ENCODE assay signal across 28 cellular contexts in the genomic region with DNA sequence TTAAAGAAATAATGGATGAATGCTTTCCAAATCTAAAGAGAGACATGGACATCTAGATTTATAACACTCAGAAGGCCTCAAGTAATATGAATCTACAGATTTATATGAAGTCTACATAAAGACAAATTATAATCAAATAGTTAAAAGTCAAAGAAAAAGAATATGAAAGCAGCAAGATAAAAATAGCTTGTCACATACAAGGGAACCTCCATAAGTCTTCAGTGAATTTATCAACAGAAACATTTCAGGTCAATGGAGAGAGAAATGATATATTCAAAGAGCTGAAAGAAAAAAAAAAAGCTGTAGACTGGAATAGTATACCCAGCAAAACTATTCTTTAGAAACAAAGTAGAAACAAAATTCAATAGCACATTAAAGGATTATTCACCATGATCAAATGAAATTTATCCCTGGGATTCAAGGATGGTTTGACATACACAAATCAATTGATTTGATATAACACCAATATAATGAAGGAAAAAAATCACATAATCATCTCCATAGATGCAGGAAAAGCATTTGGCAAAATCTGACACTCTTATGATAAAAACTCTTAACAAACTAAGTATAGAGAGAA.
"Had no signal": no experiment of that assay in that cellular context is flagged by ENCODE, and none has a peak within 500 bp of the region (broad histone marks: within the 10 kb centered on the region; RNA-seq: fewer than 3 reads in every experiment).

No MANE protein-coding gene starts in this region.

- H3K79me2 ChIP-seq: hepatocyte had no signal

- H3K4me1 ChIP-seq: colonic mucosa, esophagus squamous epithelium, foreskin keratinocyte, heart left ventricle, heart right ventricle had no signal

- H3K4me2 ChIP-seq: hepatocyte had no signal

- ATAC-seq: effector memory CD8-positive, alpha-beta T cell; esophagus mucosa; foreskin keratinocyte; gastrocnemius medialis; gastroesophageal sphincter; heart left ventricle; heart right ventricle had no signal

- H3K27ac ChIP-seq: colonic mucosa, coronary artery, dorsolateral prefrontal cortex, epithelial cell of prostate, esophagus muscularis mucosa, esophagus squamous epithelium, foreskin keratinocyte, gastrocnemius medialis, gastroesophageal sphincter, heart left ventricle, heart right ventricle, hepatocyte had no signal

- H3K4me3 ChIP-seq: colonic mucosa, coronary artery, dorsolateral prefrontal cortex, esophagus muscularis mucosa, esophagus squamous epithelium, gastrocnemius medialis, gastroesophageal sphincter, heart left ventricle, heart right ventricle, hepatocyte had no signal

- H2AFZ ChIP-seq: hepatocyte had no signal

- H3K9me3 ChIP-seq: colonic mucosa, gastrocnemius medialis had no signal

- H3K36me3 ChIP-seq: colonic mucosa, esophagus muscularis mucosa, esophagus squamous epithelium, gastrocnemius medialis, gastroesophageal sphincter, heart left ventricle, heart right ventricle had no signal

- H3K27me3 ChIP-seq: colonic mucosa, dorsolateral prefrontal cortex, esophagus muscularis mucosa, esophagus squamous epithelium, foreskin keratinocyte, gastrocnemius medialis, gastroesophageal sphincter, heart left ventricle, heart right ventricle, hepatocyte had no signal

- DNase-seq: colonic mucosa; cortex of kidney; dermis blood vessel endothelial cell; dorsolateral prefrontal cortex; effector CD4-positive, alpha-beta T cell; effector CD8-positive, alpha-beta T cell; effector memory CD4-positive, alpha-beta T cell; effector memory CD8-positive, alpha-beta T cell; endodermal cell; erythroblast; esophagus squamous epithelium; foreskin fibroblast; foreskin keratinocyte; foreskin melanocyte; gastrocnemius medialis; glutamatergic neuron; head of caudate nucleus; heart left ventricle; heart right ventricle had no signal

- FAIRE-seq: endometrium, endothelial cell of umbilical vein, frontal cortex had no signal
